ENCODE assay signal across 12 cellular contexts in genomic region chr12:105025890-105026289, GRCh38. TPM values are rescaled to one million over a fixed set of nuclear protein-coding genes. Genes with fewer than 3 reads are reported as not detected.
A peak's percentile ranks its signal among the peaks of the same experiment; 100 is the strongest.
DNase-seq lines count a peak whose midpoint lies in the region; ATAC-seq and TF ChIP-seq lines count a peak whose summit lies in the region.
"Had no signal": no experiment of that assay in that cellular context is flagged by ENCODE, and none has a peak within 500 bp of the region (broad histone marks: within the 10 kb centered on the region; RNA-seq: fewer than 3 reads in every experiment).

No MANE protein-coding gene starts in this region.

- no peak for TF ChIP-seq POLR2A in transverse colon (IDR thresholded peaks at IDR 0.05)

- H3K9me3 ChIP-seq in colonic mucosa (no peaks in the 10 kb centered on the region), lung (ENCODE audit: control insufficient read depth in 2 of 2, insufficient read depth in 1 of 2, low read length in 1 of 2) (no peaks in the 10 kb centered on the region), transverse colon (no peaks in the 10 kb centered on the region)
- H3K9me3 ChIP-seq: SJSA1 had no signal

- TF ChIP-seq CTCF in colonic mucosa (IDR thresholded peaks at IDR 0.05) (no peak), lung (IDR thresholded peaks at IDR 0.05; ENCODE audit: control extremely low read depth, extremely low read depth) (no peak), transverse colon (IDR thresholded peaks at IDR 0.05) (no peak)

- H3K4me3 ChIP-seq in colonic mucosa (no peak overlapping the region), lung (no peak overlapping the region), transverse colon (no peak overlapping the region)
- H3K4me3 ChIP-seq: SJSA1 had no signal

- H3K27ac Mint-ChIP-seq in stimulated activated effector memory CD8-positive, alpha-beta T cell treated with anti-CD3 and anti-CD28 coated beads, Interleukin-12 subunit alpha, Interleukin-12 subunit beta, amount 100 ng/mL, for 72 hours: no peak overlapping the region
- H3K27ac Mint-ChIP-seq: stimulated activated memory B cell treated with anti-CD40 and anti-IgM and Interleukin-4, amounts not matched to agents 10 μg/mL and 1 μg/mL and 100 μg/mL, for 72 hours had no signal

- peak; percentile 71 for DNase-seq in NCI-H1105 treated with DMSO at 0.1 percent for 48 hours (lab: John Stamatoyannopoulos, UW)
- peak; percentile 75 for DNase-seq in colonic mucosa
- DNase-seq in lung (ENCODE audit: low spot score): peak; percentile 43
- peak; percentile 24 for DNase-seq in transverse colon
- DNase-seq in NCI-H2107 treated with DMSO at 0.1 percent for 48 hours (lab: John Stamatoyannopoulos, UW; ENCODE audit: unreplicated experiment): no peak
- DNase-seq in T-helper 1 cell: no peak
- no peak for DNase-seq in stimulated activated effector memory CD8-positive, alpha-beta T cell treated with anti-CD3 and anti-CD28 coated beads, Interleukin-12 subunit alpha, Interleukin-12 subunit beta, amount 100 ng/mL, for 72 hours (ENCODE audit: low spot score in 2 of 2)
- DNase-seq: activated CD8-positive, alpha-beta memory T cell treated with anti-CD3 and anti-CD28 coated beads for 24 hours; cerebellar nuclear complex had no signal

- intact Hi-C loops in colonic mucosa (cut with DNase I): no loop called here
- intact Hi-C loops in transverse colon (cut with DNase I; ENCODE audit: low total_unique reads): no loop called here

- no peak for TF ChIP-seq EP300 in transverse colon (IDR thresholded peaks at IDR 0.05; ENCODE audit: low read depth)

- H3K27me3 ChIP-seq in colonic mucosa: no peaks in the 10 kb centered on the region
- H3K27me3 ChIP-seq in lung (ENCODE audit: control insufficient read depth, insufficient read depth): no peaks in the 10 kb centered on the region
- H3K27me3 ChIP-seq in transverse colon: no peaks in the 10 kb centered on the region
- H3K27me3 ChIP-seq: SJSA1 had no signal

- 48 to 70% methylated on average over 5 of the region's 5 CpGs for WGBS in lung, 2 donors
- 26 to 27% methylated on average over 4 to 5 of the region's 5 CpGs for WGBS in transverse colon (ENCODE audit: low coverage in 1 of 2), 2 donors

- no peaks in the 10 kb centered on the region for H3K36me3 Mint-ChIP-seq in stimulated activated effector memory CD8-positive, alpha-beta T cell treated with anti-CD3 and anti-CD28 coated beads, Interleukin-12 subunit alpha, Interleukin-12 subunit beta, amount 100 ng/mL, for 72 hours

- peaks cover 3% of the 10 kb centered on the region for H3K4me1 Mint-ChIP-seq in stimulated activated effector memory CD8-positive, alpha-beta T cell treated with anti-CD3 and anti-CD28 coated beads, Interleukin-12 subunit alpha, Interleukin-12 subunit beta, amount 100 ng/mL, for 72 hours

- no peak overlapping the region for H3K4me3 Mint-ChIP-seq in stimulated activated effector memory CD8-positive, alpha-beta T cell treated with anti-CD3 and anti-CD28 coated beads, Interleukin-12 subunit alpha, Interleukin-12 subunit beta, amount 100 ng/mL, for 72 hours
- H3K4me3 Mint-ChIP-seq: stimulated activated memory B cell treated with anti-CD40 and anti-IgM and Interleukin-4, amounts not matched to agents 10 μg/mL and 1 μg/mL and 100 μg/mL, for 72 hours had no signal

- no peaks in the 10 kb centered on the region for H3K4me1 ChIP-seq in colonic mucosa
- H3K4me1 ChIP-seq in lung (ENCODE audit: control insufficient read depth in 2 of 2, insufficient read depth in 2 of 2, low read length in 2 of 2): peaks cover 0 to 10% of the 10 kb centered on the region in 2 donors
- peaks cover 7 to 20% (median 13%) of the 10 kb centered on the region in 4 donors for H3K4me1 ChIP-seq in transverse colon
- H3K4me1 ChIP-seq: SJSA1 had no signal

- H3K36me3 ChIP-seq in colonic mucosa (no peaks in the 10 kb centered on the region), lung (ENCODE audit: control insufficient read depth in 2 of 2, insufficient read depth in 2 of 2, low read length in 2 of 2) (peaks cover 0 to 1% of the 10 kb centered on the region in 2 donors), transverse colon (no peaks in the 10 kb centered on the region)
- H3K36me3 ChIP-seq: SJSA1 had no signal

- no peak overlapping the region for H3K9ac ChIP-seq in colonic mucosa (ENCODE audit: low read depth in 2 of 2, low read length in 2 of 2)

- H3K27ac ChIP-seq in colonic mucosa: no peak overlapping the region
- no peak overlapping the region for H3K27ac ChIP-seq in lung (ENCODE audit: low read depth in 1 of 2, low read length in 1 of 2)
- peak overlapping the region; percentile 21 to 68 (median 46) for H3K27ac ChIP-seq in transverse colon
- H3K27ac ChIP-seq: SJSA1 had no signal

- in situ Hi-C loops in transverse colon (cut with MboI; ENCODE audit: low pct_ligation_motif_present in 1 of 4, low pct_unique_long_range_greater_than_20kb in 1 of 4, low sequenced_read_pairs in 3 of 4): no loop called here

- H3K9me3 Mint-ChIP-seq in stimulated activated effector memory CD8-positive, alpha-beta T cell treated with anti-CD3 and anti-CD28 coated beads, Interleukin-12 subunit alpha, Interleukin-12 subunit beta, amount 100 ng/mL, for 72 hours: no peaks in the 10 kb centered on the region
- H3K9me3 Mint-ChIP-seq: stimulated activated memory B cell treated with anti-CD40 and anti-IgM and Interleukin-4, amounts not matched to agents 10 μg/mL and 1 μg/mL and 100 μg/mL, for 72 hours had no signal

- ATAC-seq in lung (ENCODE audit: insufficient read depth, low FRiP score) (no peak), HG03135 (IDR thresholded peaks at IDR 0.05; ENCODE audit: unreplicated experiment) (no peak)
- ATAC-seq in stimulated activated effector memory CD8-positive, alpha-beta T cell treated with anti-CD3 and anti-CD28 coated beads, Interleukin-12 subunit alpha, Interleukin-12 subunit beta, amount 100 ng/mL, for 72 hours: no peak
- ATAC-seq: stimulated activated memory B cell treated with anti-CD40 and anti-IgM and Interleukin-4, amounts not matched to agents 10 μg/mL and 1 μg/mL and 100 μg/mL, for 72 hours had no signal

RNA-seq across cellular contexts. Expression of gene NOPCHAP1, which starts 39.8 kb away (rescaled TPM):
- total RNA-seq in colonic mucosa (10 to 100 TPM in 1 of 2 donors, 1 to 10 TPM in 1; 8.7 to 15.3 TPM), lung (10 to 100 TPM in 1 of 2 donors, 1 to 10 TPM in 1; 7.8 to 11.7 TPM), transverse colon (1 to 10 TPM in 3 of 4 donors, under 1 TPM in 1; 0.37 to 5.7 (median 2.2) TPM)
- polyA plus RNA-seq in lung: 10 to 100 TPM in 1 of 2 donors, 1 to 10 TPM in 1; 9.1 to 12.2 TPM

RNA-seq across cellular contexts. Expression of gene ALDH1L2, which starts 58.4 kb away (rescaled TPM):
- total RNA-seq in colonic mucosa (1 to 10 TPM; 1.3 to 2.2 TPM), lung (10 to 100 TPM in 1 of 2 donors, 1 to 10 TPM in 1; 6.8 to 28.4 TPM), transverse colon (1 to 10 TPM in 3 of 4 donors, under 1 TPM in 1; 0.37 to 4.8 (median 2.3) TPM)
- 1 to 10 TPM; 1.1 to 3.0 TPM for polyA plus RNA-seq in lung

Comparison
In these comparisons a context has a peak if more than half of its experiments do, and no peak if none do; other contexts are left out.
1. DNase-seq: peak in NCI-H1105 treated with DMSO at 0.1 percent for 48 hours (single experiment), colonic mucosa (single experiment), lung (single experiment) and transverse colon (single experiment); none in NCI-H2107 treated with DMSO at 0.1 percent for 48 hours (single experiment), T-helper 1 cell (0 of 5) and stimulated activated effector memory CD8-positive, alpha-beta T cell treated with anti-CD3 and anti-CD28 coated beads, Interleukin-12 subunit alpha, Interleukin-12 subunit beta, amount 100 ng/mL, for 72 hours (0 of 2).
2. H3K27ac ChIP-seq: peak in transverse colon (4 of 4); none in colonic mucosa (single experiment) and lung (0 of 2).